ENCODE assay signal across 9 cellular contexts in the genomic region with DNA sequence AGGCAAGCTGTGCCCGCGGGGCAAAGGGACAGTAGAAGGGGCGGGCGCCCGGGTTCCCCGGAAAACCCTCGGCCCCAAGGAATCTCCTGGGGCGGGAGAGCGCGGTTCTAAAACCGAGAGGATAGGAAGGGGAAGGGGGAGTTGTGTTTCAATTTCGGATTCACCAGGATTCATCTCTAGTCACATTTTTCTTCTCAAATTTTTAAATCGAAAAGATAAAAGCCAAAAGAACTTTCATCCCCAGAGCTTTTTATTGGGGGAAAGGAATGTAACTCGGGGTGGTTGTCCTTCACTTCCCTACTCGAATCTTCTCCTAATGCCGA. TPM values are rescaled to one million over a fixed set of nuclear protein-coding genes. Genes with fewer than 3 reads are reported as not detected.
DNase-seq lines count a peak whose midpoint lies in the region; ATAC-seq and TF ChIP-seq lines count a peak whose summit lies in the region.
"Had no signal": no experiment of that assay in that cellular context is flagged by ENCODE, and none has a peak within 500 bp of the region (broad histone marks: within the 10 kb centered on the region; RNA-seq: fewer than 3 reads in every experiment).

No MANE protein-coding gene starts in this region.

- H3K4me1 ChIP-seq in right cardiac atrium (ENCODE audit: control insufficient read depth, insufficient read depth, low read length) = no peaks in the 10 kb centered on the region

- peak overlapping the region; percentile 65 for H3K4me3 Mint-ChIP-seq in activated B cell treated with CpG ODN at 0.5 μM for 24 hours

- no peaks in the 10 kb centered on the region for H3K27me3 ChIP-seq in right cardiac atrium (ENCODE audit: control insufficient read depth, insufficient read depth)

- H3K4me3 ChIP-seq in GM12875 (ENCODE audit: low read depth, low read length) = peak overlapping the region; percentile 31
- peak overlapping the region; percentile 84 for H3K4me3 ChIP-seq in right cardiac atrium (ENCODE audit: low read length)
- peak overlapping the region; percentile 52 for H3K4me3 ChIP-seq in skeletal muscle cell (ENCODE audit: low read depth, low read length)

- in situ Hi-C loops in G401 (cut with HindIII; ENCODE audit: low sequenced_read_pairs) = no loop called here

- ATAC-seq in activated B cell treated with CpG ODN at 0.5 μM for 24 hours (ENCODE audit: low read depth) = no peak
- no peak for ATAC-seq in right cardiac atrium

- POLR2A ChIA-PET in activated B cell treated with CpG ODN at 0.5 μM for 24 hours (lab: Charles Lee) = interaction anchor here (0.6 to 1.1 kb wide), 3 partner anchors 8 to 341 kb away, joined by 3 to 5 read pairs (median 3); no protein-coding TSS in a partner anchor
- POLR2A ChIA-PET in GM10248 (lab: Yijun Ruan, JAX) = no interaction called here

- no peaks in the 10 kb centered on the region for H3K36me3 Mint-ChIP-seq in activated B cell treated with CpG ODN at 0.5 μM for 24 hours (ENCODE audit: low read depth)

- H3K27ac Mint-ChIP-seq in activated B cell treated with CpG ODN at 0.5 μM for 24 hours = no peak overlapping the region

- DNase-seq in activated B cell treated with CpG ODN at 0.5 μM for 24 hours (no peak), right cardiac atrium (no peak), skeletal muscle cell (ENCODE audit: low read depth) (no peak), G401 (ENCODE audit: low spot score) (no peak), GM10248 (ENCODE audit: extremely low spot score) (no peak), NCI-H1105 (lab: John Stamatoyannopoulos, UW) (no peak), HUDEP-2 (lab: John Stamatoyannopoulos, UW; ENCODE audit: unreplicated experiment in 76 of 76) (no peak)
- DNase-seq: SW 1271 had no signal

- CTCF ChIA-PET in activated B cell treated with CpG ODN at 0.5 μM for 24 hours (lab: Charles Lee) (no interaction called here), GM10248 (lab: Yijun Ruan, JAX) (interaction anchor here (6.7 kb wide), 1 partner anchor 15 kb away, joined by 28 read pairs; no protein-coding TSS in a partner anchor)

- no peaks in the 10 kb centered on the region for H3K9me3 Mint-ChIP-seq in activated B cell treated with CpG ODN at 0.5 μM for 24 hours

- peaks cover 34% of the 10 kb centered on the region for H3K4me1 Mint-ChIP-seq in activated B cell treated with CpG ODN at 0.5 μM for 24 hours

- no peak for TF ChIP-seq CTCF in GM12875 (IDR thresholded peaks at IDR 0.05; ENCODE audit: borderline replicate concordance, insufficient read depth, low read depth, low read length)
- TF ChIP-seq CTCF in activated B cell treated with CpG ODN at 0.5 μM for 24 hours (IDR thresholded peaks at IDR 0.05) = no peak
- TF ChIP-seq CTCF in GM10248 (IDR thresholded peaks at IDR 0.05; ENCODE audit: control extremely low read depth, extremely low read depth, low read depth, missing control alignments) = no peak

- WGBS in right cardiac atrium = 1% methylated on average over 16 of the region's 16 CpGs

- H3K9me3 ChIP-seq in right cardiac atrium (ENCODE audit: control insufficient read depth, low read length) = no peaks in the 10 kb centered on the region

- H3K27ac ChIP-seq in right cardiac atrium (ENCODE audit: low read length) = peak overlapping the region; percentile 24

- H3K27me3 Mint-ChIP-seq in activated B cell treated with CpG ODN at 0.5 μM for 24 hours = peaks cover 75% of the 10 kb centered on the region

- intact Hi-C loops in activated B cell treated with CpG ODN at 0.5 μM for 24 hours (cut with micrococcal nuclease) (no loop called here), right cardiac atrium (cut with DNase I) (loop anchor here in 3 of 4 donors (10.0 kb wide), 3 partner anchors 220 to 410 kb away; no protein-coding TSS in a partner anchor)

RNA-seq across cellular contexts. Expression of a gene that starts 1.4 kb away (rescaled TPM):
- total RNA-seq in activated B cell treated with CpG ODN at 0.5 μM for 24 hours = 0.42 TPM in 1 of 2 replicates, not detected in the other
- total RNA-seq in right cardiac atrium = 10 to 100 TPM in 2 of 4 donors, 1 to 10 TPM in 2; 6.4 to 10.8 (median 8.4) TPM
- polyA plus RNA-seq in right cardiac atrium = 8.0 TPM
- total RNA-seq in G401 (2014; rRNA removed; shearing (Covaris generic)) = 461 and 546 TPM in 2 replicates

Comparison
In these comparisons a context has a peak if more than half of its experiments do, and no peak if none do; other contexts are left out.
1. H3K4me3 ChIP-seq: peak in every context shown above with its lines; median percentile 84 in right cardiac atrium; 52 in skeletal muscle cell; 31 in GM12875.
2. RNA of a gene that starts 1.4 kb away (total RNA-seq): 461 to 546 TPM in G401; 6.4 to 10.8 TPM in right cardiac atrium and 0.42 TPM in activated B cell treated with CpG ODN at 0.5 μM for 24 hours; every median in the first group is over 10 times any median in the second.